ENCODE assay signal across 3 cellular contexts in genomic region chr19:3172680-3173015, GRCh38. TPM values are rescaled to one million over a fixed set of nuclear protein-coding genes. Genes with fewer than 3 reads are reported as not detected.
"Had no signal": no experiment of that assay in that cellular context is flagged by ENCODE, and none has a peak within 500 bp of the region (broad histone marks: within the 10 kb centered on the region; RNA-seq: fewer than 3 reads in every experiment).

No MANE protein-coding gene starts in this region.

RNA-seq across cellular contexts. Expression of gene S1PR4, which starts 5.9 kb away (rescaled TPM):
- total RNA-seq: astrocyte, SK-MEL-5 had no signal

RNA-seq across cellular contexts. Expression of gene GNA15, which starts 36.8 kb away (rescaled TPM):
- total RNA-seq: astrocyte, SK-MEL-5 had no signal

RNA-seq across cellular contexts. Expression of gene CELF5, which starts 51.8 kb away (rescaled TPM):
- total RNA-seq: activated CD8-positive, alpha-beta memory T cell treated with anti-CD3 and anti-CD28 coated beads, Interleukin-2, amount 10 ng/mL, durations not matched to agents 7 days and 5 days; SK-MEL-5 had no signal
